Comparison of ENCODE assay signal across 16 cellular contexts in genomic region chr11:83549984-83550667, GRCh38.
"Had no signal": no experiment of that assay in that cellular context is flagged by ENCODE, and none has a peak within 500 bp of the region (broad histone marks: within the 10 kb centered on the region; RNA-seq: fewer than 3 reads in every experiment).

No MANE protein-coding gene starts in this region.

- ATAC-seq: activated T-helper 17 cell treated with anti-CD3 and anti-CD28 coated beads, Interleukin-2, amount 50 U/mL, for 72 hours; left lung; naive thymus-derived CD4-positive, alpha-beta T cell; right lobe of liver; stimulated activated effector memory CD8-positive, alpha-beta T cell treated with anti-CD3 and anti-CD28 coated beads, Interleukin-12 subunit alpha, Interleukin-12 subunit beta, amount 100 ng/mL, for 72 hours; WTC11 had no signal

- DNase-seq: activated naive CD4-positive, alpha-beta T cell; activated T-cell treated with anti-CD3 and anti-CD28 coated beads, Interleukin-2, amount 50 U/mL, for 24 hours; left lung; naive thymus-derived CD4-positive, alpha-beta T cell; right lobe of liver; small intestine; stimulated activated CD4-positive, alpha-beta T cell treated with anti-CD3 and anti-CD28 coated beads, Interleukin-2, amount 100 ng/mL, for 24 hours; stomach; T1000; transverse colon had no signal

- FAIRE-seq: small intestine had no signal

- H3K4me3 Mint-ChIP-seq: activated naive CD8-positive, alpha-beta T cell; activated T-cell treated with anti-CD3 and anti-CD28 coated beads, Interleukin-2, amount 50 U/mL, for 24 hours; activated T-helper 17 cell treated with anti-CD3 and anti-CD28 coated beads, Interleukin-2, amount 50 U/mL, for 72 hours; central memory CD8-positive, alpha-beta T cell; naive thymus-derived CD4-positive, alpha-beta T cell; neural progenitor cell; stimulated activated effector memory CD8-positive, alpha-beta T cell treated with anti-CD3 and anti-CD28 coated beads, Interleukin-12 subunit alpha, Interleukin-12 subunit beta, amount 100 ng/mL, for 72 hours; WTC11 had no signal

- H3K9me3 Mint-ChIP-seq: activated T-cell treated with anti-CD3 and anti-CD28 coated beads, Interleukin-2, amount 50 U/mL, for 24 hours; stimulated activated effector memory CD8-positive, alpha-beta T cell treated with anti-CD3 and anti-CD28 coated beads, Interleukin-12 subunit alpha, Interleukin-12 subunit beta, amount 100 ng/mL, for 72 hours; WTC11 had no signal

- H3K27me3 Mint-ChIP-seq: activated T-cell treated with anti-CD3 and anti-CD28 coated beads, Interleukin-2, amount 50 U/mL, for 24 hours; central memory CD8-positive, alpha-beta T cell had no signal

- H3K4me1 Mint-ChIP-seq: activated T-helper 17 cell treated with anti-CD3 and anti-CD28 coated beads, Interleukin-2, amount 50 U/mL, for 72 hours; central memory CD8-positive, alpha-beta T cell; naive thymus-derived CD4-positive, alpha-beta T cell; stimulated activated effector memory CD8-positive, alpha-beta T cell treated with anti-CD3 and anti-CD28 coated beads, Interleukin-12 subunit alpha, Interleukin-12 subunit beta, amount 100 ng/mL, for 72 hours had no signal

- H3K36me3 Mint-ChIP-seq: activated naive CD8-positive, alpha-beta T cell; neural progenitor cell; stimulated activated effector memory CD8-positive, alpha-beta T cell treated with anti-CD3 and anti-CD28 coated beads, Interleukin-12 subunit alpha, Interleukin-12 subunit beta, amount 100 ng/mL, for 72 hours; WTC11 had no signal

- H3K27ac Mint-ChIP-seq: activated naive CD8-positive, alpha-beta T cell; activated T-cell treated with anti-CD3 and anti-CD28 coated beads, Interleukin-2, amount 50 U/mL, for 24 hours; activated T-helper 17 cell treated with anti-CD3 and anti-CD28 coated beads, Interleukin-2, amount 50 U/mL, for 72 hours; naive thymus-derived CD4-positive, alpha-beta T cell; neural progenitor cell; stimulated activated effector memory CD8-positive, alpha-beta T cell treated with anti-CD3 and anti-CD28 coated beads, Interleukin-12 subunit alpha, Interleukin-12 subunit beta, amount 100 ng/mL, for 72 hours; WTC11 had no signal
